Comparison of ENCODE assay signal across 8 cellular contexts in genomic region chr9:129640871-129641750, GRCh38. TPM values are rescaled to one million over a fixed set of nuclear protein-coding genes. Genes with fewer than 3 reads are reported as not detected.
DNase-seq lines count a peak whose midpoint lies in the region; ATAC-seq and TF ChIP-seq lines count a peak whose summit lies in the region.

No MANE protein-coding gene starts in this region.

- peak overlapping the region; percentile 77 to 82 for H3K27ac ChIP-seq in mucosa of rectum (ENCODE audit: low read depth in 2 of 2, low read length in 2 of 2)

- POLR2A ChIA-PET in MCF 10A (lab: Yijun Ruan, JAX) = interaction anchor here (0.7 to 6.5 kb wide), 10 partner anchors 12 to 500 kb away, joined by 3 to 55 read pairs (median 4); partner anchors contain the start of gene NTMT1

- DNase-seq in Calu3 (peak; percentile 3), HT-29 (ENCODE audit: low spot score) (peak; percentile 13), MCF 10A (ENCODE audit: unreplicated experiment) (no peak), pons (ENCODE audit: low spot score) (no peak), NCI-H524 (lab: John Stamatoyannopoulos, UW) (no peak)
- no peak for DNase-seq in activated CD4-positive, CD25-positive, alpha-beta regulatory T cell treated with anti-CD3 and anti-CD28 coated beads, Interleukin-2, amount 50 U/mL, for 72 hours

- H3K36me3 ChIP-seq in mucosa of rectum (ENCODE audit: control insufficient read depth in 2 of 2, insufficient read depth in 2 of 2, low read length in 2 of 2) = peaks cover 24 to 26% of the 10 kb centered on the region in 2 donors

- H3K36me3 Mint-ChIP-seq in Calu3 (ENCODE audit: insufficient read depth, unreplicated experiment) = peaks cover 47% of the 10 kb centered on the region
- H3K36me3 Mint-ChIP-seq in MCF 10A (ENCODE audit: insufficient read depth, unreplicated experiment) = peaks cover 10% of the 10 kb centered on the region

- H3K9ac ChIP-seq in mucosa of rectum (ENCODE audit: low read depth in 1 of 2, low read length in 2 of 2) = peak overlapping the region; percentile 83 to 86

- BruUV-seq in Calu3 (replicated peaks; lab: Mats Ljungman, UMichigan) (TSS peak; percentile 35), MCF 10A (replicated peaks; lab: Mats Ljungman, UMichigan) (TSS peak; percentile 14)

- H3K4me3 Mint-ChIP-seq in Calu3 (ENCODE audit: low read depth, unreplicated experiment) = peak overlapping the region; percentile 83
- peak overlapping the region; percentile 87 for H3K4me3 Mint-ChIP-seq in MCF 10A (ENCODE audit: unreplicated experiment)

- H3K27ac Mint-ChIP-seq in Calu3 (ENCODE audit: unreplicated experiment) (no peak overlapping the region), MCF 10A (ENCODE audit: low read depth, unreplicated experiment) (peak overlapping the region; percentile 79)

- intact Hi-C loops in Calu3 (cut with micrococcal nuclease; ENCODE audit: unreplicated experiment) = loop anchor here (5.0 kb wide), 1 partner anchor 151 kb away; no protein-coding TSS in a partner anchor
- intact Hi-C loops in MCF 10A (cut with micrococcal nuclease) = no loop called here

- no peak for TF ChIP-seq CTCF in Calu3 (IDR thresholded peaks at IDR 0.05; ENCODE audit: unreplicated experiment)
- TF ChIP-seq CTCF in MCF 10A (IDR thresholded peaks at IDR 0.05; ENCODE audit: unreplicated experiment) = no peak

- H3K9me3 Mint-ChIP-seq in Calu3 (ENCODE audit: low read depth, unreplicated experiment) (no peaks in the 10 kb centered on the region), MCF 10A (ENCODE audit: unreplicated experiment) (no peaks in the 10 kb centered on the region)

- H3K27me3 Mint-ChIP-seq in Calu3 (ENCODE audit: unreplicated experiment) (no peaks in the 10 kb centered on the region), MCF 10A (ENCODE audit: insufficient read depth, unreplicated experiment) (no peaks in the 10 kb centered on the region)

- CTCF ChIA-PET in Calu3 (lab: Charles Lee) (interaction anchor here (0.6 kb wide), 1 partner anchor 434 kb away, joined by 7 read pairs; no protein-coding TSS in a partner anchor), MCF 10A (lab: Yijun Ruan, JAX) (interaction anchor here (0.6 to 6.0 kb wide), 16 partner anchors 11 to 498 kb away, joined by 3 to 45 read pairs (median 4); no protein-coding TSS in a partner anchor)

- H3K9me3 ChIP-seq in mucosa of rectum (ENCODE audit: control insufficient read depth in 2 of 2, low read length in 2 of 2) = no peaks in the 10 kb centered on the region

- peaks cover 17 to 18% of the 10 kb centered on the region in 2 donors for H3K4me1 ChIP-seq in mucosa of rectum (ENCODE audit: control insufficient read depth in 2 of 2, insufficient read depth in 2 of 2, low read length in 2 of 2)

- H3K4me1 Mint-ChIP-seq in Calu3 (ENCODE audit: low read depth, unreplicated experiment) (no peaks in the 10 kb centered on the region), MCF 10A (ENCODE audit: insufficient read depth, unreplicated experiment) (peaks cover 8% of the 10 kb centered on the region)

- no peak for ATAC-seq in GM18907 (IDR thresholded peaks at IDR 0.05; ENCODE audit: unreplicated experiment)

- peak overlapping the region; percentile 87 to 91 for H3K4me3 ChIP-seq in mucosa of rectum (ENCODE audit: low read length in 2 of 2)

- no peaks in the 10 kb centered on the region for H3K27me3 ChIP-seq in mucosa of rectum (ENCODE audit: control insufficient read depth in 2 of 2, insufficient read depth in 2 of 2, low read length in 2 of 2)

RNA-seq across cellular contexts. Expression of gene ASB6, which starts 0.8 kb away (rescaled TPM):
- total RNA-seq in Calu3 (2022) (15.5 and 18.4 TPM in 2 replicates), MCF 10A (2022) (14.4 TPM in 2 replicates)
- total RNA-seq in HT-29 (2014; rRNA removed; shearing (Covaris generic)) = 25.5 and 25.9 TPM in 2 replicates

RNA-seq across cellular contexts. Expression of gene NTMT1, which starts 15.1 kb away (rescaled TPM):
- 34.7 and 36.1 TPM in 2 replicates for total RNA-seq in Calu3 (2022)
- total RNA-seq in HT-29 (2014; rRNA removed; shearing (Covaris generic)) = 68.7 and 83.8 TPM in 2 replicates
- 32.9 and 49.2 TPM in 2 replicates for total RNA-seq in MCF 10A (2022)

RNA-seq across cellular contexts. Expression of gene C9orf50, which starts 20.2 kb away (rescaled TPM):
- not detected in 2 replicates for total RNA-seq in Calu3 (2022)
- not detected in 2 replicates for total RNA-seq in HT-29 (2014; rRNA removed; shearing (Covaris generic))
- 0.20 TPM in 1 of 2 replicates, not detected in the other for total RNA-seq in MCF 10A (2022)

RNA-seq across cellular contexts. Expression of gene PRRX2, which starts 24.3 kb away (rescaled TPM):
- total RNA-seq in Calu3 (2022) (not detected in 2 replicates), MCF 10A (2022) (not detected in 2 replicates)
- total RNA-seq in HT-29 (2014; rRNA removed; shearing (Covaris generic)) = not detected in 2 replicates

Comparison
In these comparisons a context has a peak if more than half of its experiments do, and no peak if none do; other contexts are left out.
1. DNase-seq: peak in Calu3 (single experiment) and HT-29 (single experiment); none in MCF 10A (single experiment), pons (single experiment), activated CD4-positive, CD25-positive, alpha-beta regulatory T cell treated with anti-CD3 and anti-CD28 coated beads, Interleukin-2, amount 50 U/mL, for 72 hours (single experiment) and NCI-H524 (0 of 2).